Comparison of ENCODE assay signal across 1 cellular context in genomic region chr2:96537066-96537733, GRCh38.
A peak's percentile ranks its signal among the peaks of the same experiment; 100 is the strongest.
TF ChIP-seq lines count a peak whose summit lies in the region.

No MANE protein-coding gene starts in this region.

TF ChIP-seq in K562, 482 proteins besides CTCF, POLR2A, EP300 and RAD21 (continued from another document):
- TF ChIP-seq BCOR (IDR thresholded peaks at IDR 0.05) (0 out of 2 replicates have a peak, but pooled peaks have one; percentile 11), AFF4 (CRISPR knock-in tag; IDR thresholded peaks at IDR 0.05) (no peak), PURB (CRISPR knock-in tag; IDR thresholded peaks at IDR 0.05; ENCODE audit: low read depth) (no peak), ZNF407 (IDR thresholded peaks at IDR 0.05; ENCODE audit: low read depth) (peak; percentile 59)
TF ChIP-seq in K562: peak in this region for 47.
